Comparison of ENCODE assay signal across 19 cellular contexts in genomic region chr1:207871117-207871649, GRCh38. TPM values are rescaled to one million over a fixed set of nuclear protein-coding genes. Genes with fewer than 3 reads are reported as not detected.
DNase-seq lines count a peak whose midpoint lies in the region; ATAC-seq and TF ChIP-seq lines count a peak whose summit lies in the region.
"Had no signal": no experiment of that assay in that cellular context is flagged by ENCODE, and none has a peak within 500 bp of the region (broad histone marks: within the 10 kb centered on the region; RNA-seq: fewer than 3 reads in every experiment).

No MANE protein-coding gene starts in this region.

- no peak for TF ChIP-seq EP300 in gastroesophageal sphincter (IDR thresholded peaks at IDR 0.05)

- peaks cover 4 to 68% (median 39%) of the 10 kb centered on the region in 3 donors for H3K4me1 ChIP-seq in gastroesophageal sphincter
- peaks cover 0 to 36% (median 25%) of the 10 kb centered on the region in 4 donors for H3K4me1 ChIP-seq in tibial artery

- no peaks in the 10 kb centered on the region for H3K9me3 Mint-ChIP-seq in activated naive CD4-positive, alpha-beta T cell treated with anti-CD3 and anti-CD28 coated beads, Interleukin-2, amount 50 U/mL, for 24 hours
- H3K9me3 Mint-ChIP-seq in activated naive CD4-positive, alpha-beta T cell treated with anti-CD3 and anti-CD28 coated beads, Interleukin-2, amount 10 ng/mL, durations not matched to agents 7 days and 5 days, result no peaks in the 10 kb centered on the region
- H3K9me3 Mint-ChIP-seq: activated B cell treated with CpG ODN at 0.5 μM for 24 hours had no signal

- peak overlapping the region; percentile 95 for H3K27ac Mint-ChIP-seq in activated naive CD4-positive, alpha-beta T cell treated with anti-CD3 and anti-CD28 coated beads, Interleukin-2, amount 50 U/mL, for 24 hours
- no peak overlapping the region for H3K27ac Mint-ChIP-seq in activated naive CD4-positive, alpha-beta T cell treated with anti-CD3 and anti-CD28 coated beads, Interleukin-2, amount 10 ng/mL, durations not matched to agents 7 days and 5 days
- H3K27ac Mint-ChIP-seq in T-helper 17 cell, result peak overlapping the region; percentile 93

- H3K27ac ChIP-seq in gastroesophageal sphincter (peak overlapping the region in 3 of 4 donors; percentile 28 to 99 (median 97)), tibial artery (peak overlapping the region; percentile 6 to 94)
- H3K27ac ChIP-seq: gastrocnemius medialis had no signal

- DNase-seq in activated naive CD4-positive, alpha-beta T cell treated with anti-CD3 and anti-CD28 coated beads, Interleukin-2, amount 10 ng/mL, durations not matched to agents 7 days and 5 days, result no peak
- DNase-seq in T-helper 17 cell, result no peak
- DNase-seq in tibial artery, result no peak
- DNase-seq in ecto neural progenitor cell (ENCODE audit: low spot score), result no peak
- DNase-seq: activated B cell treated with CpG ODN at 0.5 μM for 24 hours; activated effector memory CD4-positive, alpha-beta T cell treated with Interleukin-2 at 50 U/mL for 16 hours; DMS79; gastrocnemius medialis; IMR-90; mesendoderm; NCI-H1417 treated with DMSO at 0.1 percent for 48 hours; SW 1271 had no signal

- peaks cover 65% of the 10 kb centered on the region for H3K4me1 Mint-ChIP-seq in activated naive CD4-positive, alpha-beta T cell treated with anti-CD3 and anti-CD28 coated beads, Interleukin-2, amount 50 U/mL, for 24 hours
- H3K4me1 Mint-ChIP-seq in activated naive CD4-positive, alpha-beta T cell treated with anti-CD3 and anti-CD28 coated beads, Interleukin-2, amount 10 ng/mL, durations not matched to agents 7 days and 5 days, result peaks cover 79% of the 10 kb centered on the region
- peaks cover 70% of the 10 kb centered on the region for H3K4me1 Mint-ChIP-seq in T-helper 17 cell

- H3K9me3 ChIP-seq in T-helper 17 cell (ENCODE audit: control insufficient read depth, low read length, poor library complexity, severe bottlenecking), result no peaks in the 10 kb centered on the region
- no peaks in the 10 kb centered on the region for H3K9me3 ChIP-seq in gastroesophageal sphincter
- no peaks in the 10 kb centered on the region for H3K9me3 ChIP-seq in tibial artery
- H3K9me3 ChIP-seq: gastrocnemius medialis, HAP-1 had no signal

- H3K27me3 ChIP-seq in gastroesophageal sphincter (no peaks in the 10 kb centered on the region), tibial artery (no peaks in the 10 kb centered on the region)
- H3K27me3 ChIP-seq: gastrocnemius medialis had no signal

- CTCF ChIA-PET in activated naive CD4-positive, alpha-beta T cell treated with anti-CD3 and anti-CD28 coated beads, Interleukin-2, amount 10 ng/mL, durations not matched to agents 7 days and 5 days (lab: Charles Lee), result interaction anchor here (1.4 to 12.6 kb wide), 3 partner anchors 9 to 39 kb away, joined by 6 to 237 read pairs (median 141); no protein-coding TSS in a partner anchor

- H3K4me3 ChIP-seq in gastroesophageal sphincter, result no peak overlapping the region
- no peak overlapping the region for H3K4me3 ChIP-seq in tibial artery
- H3K4me3 ChIP-seq: gastrocnemius medialis, HAP-1, skin epidermis had no signal

- 81 to 91% methylated on average over 3 to 6 of the region's 6 CpGs for WGBS in gastroesophageal sphincter (ENCODE audit: low coverage in 1 of 2), 2 donors

- intact Hi-C loops in tibial artery (cut with DNase I; ENCODE audit: low total_unique reads), result no loop called here

- H3K27me3 Mint-ChIP-seq in activated naive CD4-positive, alpha-beta T cell treated with anti-CD3 and anti-CD28 coated beads, Interleukin-2, amount 50 U/mL, for 24 hours, result no peaks in the 10 kb centered on the region
- no peaks in the 10 kb centered on the region for H3K27me3 Mint-ChIP-seq in activated naive CD4-positive, alpha-beta T cell treated with anti-CD3 and anti-CD28 coated beads, Interleukin-2, amount 10 ng/mL, durations not matched to agents 7 days and 5 days
- no peaks in the 10 kb centered on the region for H3K27me3 Mint-ChIP-seq in T-helper 17 cell
- H3K27me3 Mint-ChIP-seq: activated B cell treated with CpG ODN at 0.5 μM for 24 hours had no signal

- TF ChIP-seq POLR2A in gastroesophageal sphincter (IDR thresholded peaks at IDR 0.05), result no peak

- no peak for TF ChIP-seq CTCF in gastroesophageal sphincter (IDR thresholded peaks at IDR 0.05)
- TF ChIP-seq CTCF in tibial artery (IDR thresholded peaks at IDR 0.05), result no peak

- no peaks in the 10 kb centered on the region for H3K36me3 Mint-ChIP-seq in activated naive CD4-positive, alpha-beta T cell treated with anti-CD3 and anti-CD28 coated beads, Interleukin-2, amount 50 U/mL, for 24 hours
- H3K36me3 Mint-ChIP-seq in activated naive CD4-positive, alpha-beta T cell treated with anti-CD3 and anti-CD28 coated beads, Interleukin-2, amount 10 ng/mL, durations not matched to agents 7 days and 5 days, result peaks cover 19% of the 10 kb centered on the region
- H3K36me3 Mint-ChIP-seq in T-helper 17 cell (ENCODE audit: low read depth), result peaks cover 5% of the 10 kb centered on the region

- no peak for ATAC-seq in T-helper 17 cell
- no peak for ATAC-seq in gastroesophageal sphincter
- ATAC-seq in GM21529 (IDR thresholded peaks at IDR 0.05; ENCODE audit: unreplicated experiment), result no peak
- ATAC-seq in GM21723 (IDR thresholded peaks at IDR 0.05; ENCODE audit: unreplicated experiment), result no peak
- ATAC-seq: gastrocnemius medialis had no signal

- H3K36me3 ChIP-seq in gastroesophageal sphincter (no peaks in the 10 kb centered on the region), tibial artery (no peaks in the 10 kb centered on the region)
- H3K36me3 ChIP-seq: gastrocnemius medialis had no signal

- H3K4me3 Mint-ChIP-seq in activated naive CD4-positive, alpha-beta T cell treated with anti-CD3 and anti-CD28 coated beads, Interleukin-2, amount 50 U/mL, for 24 hours, result peak overlapping the region; percentile 27
- H3K4me3 Mint-ChIP-seq in activated naive CD4-positive, alpha-beta T cell treated with anti-CD3 and anti-CD28 coated beads, Interleukin-2, amount 10 ng/mL, durations not matched to agents 7 days and 5 days, result no peak overlapping the region
- peak overlapping the region; percentile 63 for H3K4me3 Mint-ChIP-seq in T-helper 17 cell

RNA-seq across cellular contexts. Expression of gene CD34, which starts 39.7 kb away (rescaled TPM):
- total RNA-seq in T-helper 17 cell (under 1 TPM in 1 of 2 donors, not detected in 1; 0.20 TPM), gastroesophageal sphincter (100 to 1,000 TPM in 1 of 4 donors, 10 to 100 TPM in 3; 38.9 to 114 (median 62.1) TPM)
- total RNA-seq: activated B cell treated with CpG ODN at 0.5 μM for 24 hours, IMR-90, NCI-H460 had no signal

Comparison
In these comparisons a context has a peak if more than half of its experiments do, and no peak if none do; other contexts are left out.
1. RNA of gene CD34, which starts 39.7 kb away (total RNA-seq): 38.9 to 114 TPM in gastroesophageal sphincter; 0.20 TPM in T-helper 17 cell; every median in the first group is over 10 times any median in the second.